12 cellular contexts compared by ENCODE assay signal in genomic region chr3:40109641-40110490, GRCh38.
DNase-seq lines count a peak whose midpoint lies in the region; FAIRE-seq and TF ChIP-seq lines count a peak whose summit lies in the region.
"Had no signal": no experiment of that assay in that cellular context is flagged by ENCODE, and none has a peak within 500 bp of the region (broad histone marks: within the 10 kb centered on the region; RNA-seq: fewer than 3 reads in every experiment).

No MANE protein-coding gene starts in this region.

- no peak overlapping the region for H4K8ac ChIP-seq in H9 (replicated peaks; ENCODE audit: insufficient read length, low read depth, low read length)

- H2BK15ac ChIP-seq in H9 (ENCODE audit: low read depth, low read length) = no peak overlapping the region

- H3K27ac ChIP-seq in 22Rv1 (no peak overlapping the region), H9 (ENCODE audit: insufficient read length, low read depth, low read length) (no peak overlapping the region), caudate nucleus (ENCODE audit: low read depth, low read length) (no peak overlapping the region), suprapubic skin (no peak overlapping the region), kidney (ENCODE audit: low read depth in 2 of 2, low read length in 2 of 2) (no peak overlapping the region)
- H3K27ac ChIP-seq: left lung had no signal

- H3K4me3 Mint-ChIP-seq in H9 = no peak overlapping the region
- H3K4me3 Mint-ChIP-seq: dendritic cell treated with granulocyte-macrophage colony-stimulating factor and Interleukin-4, amounts not matched to agents 40 ng/mL and 50 ng/mL, for 4 days had no signal

- no peak overlapping the region for H3K14ac ChIP-seq in H9 (ENCODE audit: insufficient read depth, low read length)

- H2BK12ac ChIP-seq in H9 (ENCODE audit: insufficient read length, low read depth, low read length) = no peak overlapping the region

- intact Hi-C loops in kidney (cut with DNase I) = no loop called here

- no peak overlapping the region for H2AK5ac ChIP-seq in H9 (ENCODE audit: insufficient read length, low read length)

- no peaks in the 10 kb centered on the region for H3K36me3 Mint-ChIP-seq in H9 (ENCODE audit: insufficient read depth in 1 of 3, low read depth in 3 of 3)

- H2AFZ ChIP-seq in H9 (ENCODE audit: low read length) = no peak overlapping the region

- peaks cover 4% of the 10 kb centered on the region; the same call in 1 of the 2 replicates for H3K4me1 ChIP-seq in H9 (ENCODE audit: insufficient read depth, low read length)
- peaks cover 11% of the 10 kb centered on the region for H3K4me1 ChIP-seq in suprapubic skin
- no peaks in the 10 kb centered on the region for H3K4me1 ChIP-seq in kidney (ENCODE audit: control insufficient read depth in 1 of 2, insufficient read depth in 1 of 2, low read depth in 1 of 2, low read length in 2 of 2)
- H3K4me1 ChIP-seq: left lung had no signal

- H3K27me3 Mint-ChIP-seq in H9 (ENCODE audit: low read depth) = no peaks in the 10 kb centered on the region
- H3K27me3 Mint-ChIP-seq: dendritic cell treated with granulocyte-macrophage colony-stimulating factor and Interleukin-4, amounts not matched to agents 40 ng/mL and 50 ng/mL, for 4 days had no signal

- no peak overlapping the region for H3K18ac ChIP-seq in H9 (ENCODE audit: insufficient read length, low read depth, low read length)

- no peaks in the 10 kb centered on the region for H3K79me2 ChIP-seq in H9 (ENCODE audit: insufficient read depth, low read length)

- no peak overlapping the region for H3K4ac ChIP-seq in H9 (ENCODE audit: low read depth, low read length)

- H3K36me3 ChIP-seq in suprapubic skin = no peaks in the 10 kb centered on the region
- H3K36me3 ChIP-seq in kidney (ENCODE audit: control insufficient read depth in 1 of 2, insufficient read depth in 2 of 2, low read length in 2 of 2) = no peaks in the 10 kb centered on the region
- H3K36me3 ChIP-seq: left lung had no signal

- H2BK5ac ChIP-seq in H9 (ENCODE audit: insufficient read length, low read length) = no peak overlapping the region

- TF ChIP-seq CTCF in 22Rv1 (IDR thresholded peaks at IDR 0.05) = peak; percentile 39
- TF ChIP-seq CTCF in H9 (conservative IDR thresholded peaks at IDR 0.05) = peak; percentile 73
- no peak for TF ChIP-seq CTCF in suprapubic skin (IDR thresholded peaks at IDR 0.05)
- TF ChIP-seq CTCF in kidney (IDR thresholded peaks at IDR 0.05; ENCODE audit: borderline replicate concordance, extremely low read depth, insufficient read depth) = no peak

- no peaks in the 10 kb centered on the region for H3K23me2 ChIP-seq in H9 (ENCODE audit: insufficient read length, low read depth, low read length, poor library complexity, severe bottlenecking)

- no peak for TF ChIP-seq POLR2A in suprapubic skin (IDR thresholded peaks at IDR 0.05)

- H2BK20ac ChIP-seq in H9 (ENCODE audit: low read depth, low read length, poor library complexity, severe bottlenecking) = no peak overlapping the region

- H3K27me3 ChIP-seq in H9 (ENCODE audit: insufficient read depth, low read length) = no peaks in the 10 kb centered on the region
- no peaks in the 10 kb centered on the region for H3K27me3 ChIP-seq in suprapubic skin
- H3K27me3 ChIP-seq: left lung had no signal

- H3T11ph ChIP-seq in H9 (ENCODE audit: low read length) = no peak overlapping the region

- H3K27ac Mint-ChIP-seq in H9 = no peak overlapping the region
- H3K27ac Mint-ChIP-seq: dendritic cell treated with granulocyte-macrophage colony-stimulating factor and Interleukin-4, amounts not matched to agents 40 ng/mL and 50 ng/mL, for 4 days had no signal

- H3K79me1 ChIP-seq in H9 (ENCODE audit: insufficient read depth, low read depth, low read length, poor library complexity, severe bottlenecking) = no peaks in the 10 kb centered on the region

- no peak overlapping the region for H3K4me2 ChIP-seq in H9 (ENCODE audit: insufficient read depth, insufficient read length, low read length)

- FAIRE-seq in kidney (lab: Jason Lieb, UNC) = no peak

- H4K5ac ChIP-seq in H9 (ENCODE audit: insufficient read length, low read depth, low read length) = no peak overlapping the region

- DNase-seq in H9 (peak; percentile 55), astrocyte of the hippocampus (ENCODE audit: low read depth, low spot score) (peak; percentile 60), iPS-NIHi7 (ENCODE audit: extremely low spot score) (peak; percentile 69), caudate nucleus (lab: John Stamatoyannopoulos, UW) (no peak), HuH-7 (ENCODE audit: low spot score) (no peak), suprapubic skin (ENCODE audit: low spot score in 2 of 2) (no peak), kidney (no peak)
- DNase-seq: left lung; NCI-H2029 treated with DMSO at 0.1 percent for 48 hours; stimulated activated CD4-positive, alpha-beta T cell treated with anti-CD3 and anti-CD28 coated beads, Interleukin-15, amount 100 ng/mL, for 24 hours had no signal

- H4K20me1 ChIP-seq in H9 (ENCODE audit: control insufficient read depth, insufficient read depth, insufficient read length) = no peaks in the 10 kb centered on the region

- H3K9me3 Mint-ChIP-seq in H9 = no peaks in the 10 kb centered on the region
- H3K9me3 Mint-ChIP-seq: dendritic cell treated with granulocyte-macrophage colony-stimulating factor and Interleukin-4, amounts not matched to agents 40 ng/mL and 50 ng/mL, for 4 days had no signal

- H3K4me3 ChIP-seq in suprapubic skin (no peak overlapping the region), kidney (ENCODE audit: low read length in 2 of 2) (no peak overlapping the region)
- H3K4me3 ChIP-seq: left lung had no signal

- no peak overlapping the region for H3K9ac ChIP-seq in H9 (ENCODE audit: extremely low read depth, insufficient read length, low read length)
- H3K9ac ChIP-seq in kidney (ENCODE audit: low read length in 2 of 2) = no peak overlapping the region

- H3K9me3 ChIP-seq in H9 (ENCODE audit: control insufficient read depth, low read depth, low read length) = no peaks in the 10 kb centered on the region
- H3K9me3 ChIP-seq in suprapubic skin = no peaks in the 10 kb centered on the region
- H3K9me3 ChIP-seq in kidney (ENCODE audit: control insufficient read depth in 1 of 2, low read length in 2 of 2) = no peaks in the 10 kb centered on the region
- H3K9me3 ChIP-seq: left lung had no signal

- no peak overlapping the region for H4K91ac ChIP-seq in H9 (ENCODE audit: insufficient read length, low read depth, low read length)

- no peak for TF ChIP-seq EP300 in suprapubic skin (IDR thresholded peaks at IDR 0.05)

- no peak overlapping the region for H3K56ac ChIP-seq in H9 (ENCODE audit: insufficient read length, low read depth, low read length)

- peaks cover 16 to 17% of the 10 kb centered on the region in 2 experiments for H3K4me1 Mint-ChIP-seq in H9

- no peak overlapping the region for H3K23ac ChIP-seq in H9 (ENCODE audit: insufficient read length, low read depth, low read length)

- no peak overlapping the region for H2BK120ac ChIP-seq in H9 (ENCODE audit: low read depth, low read length, poor library complexity, severe bottlenecking)

Comparison
In these comparisons a context has a peak if more than half of its experiments do, and no peak if none do; other contexts are left out.
1. CTCF ChIP-seq: peak in 22Rv1 (single experiment) and H9 (single experiment); none in suprapubic skin (0 of 2) and kidney (single experiment).
2. DNase-seq: peak in H9 (single experiment), astrocyte of the hippocampus (single experiment) and iPS-NIHi7 (single experiment); none in caudate nucleus (0 of 61), HuH-7 (single experiment), suprapubic skin (0 of 2) and kidney (single experiment).